In the genomic region with DNA sequence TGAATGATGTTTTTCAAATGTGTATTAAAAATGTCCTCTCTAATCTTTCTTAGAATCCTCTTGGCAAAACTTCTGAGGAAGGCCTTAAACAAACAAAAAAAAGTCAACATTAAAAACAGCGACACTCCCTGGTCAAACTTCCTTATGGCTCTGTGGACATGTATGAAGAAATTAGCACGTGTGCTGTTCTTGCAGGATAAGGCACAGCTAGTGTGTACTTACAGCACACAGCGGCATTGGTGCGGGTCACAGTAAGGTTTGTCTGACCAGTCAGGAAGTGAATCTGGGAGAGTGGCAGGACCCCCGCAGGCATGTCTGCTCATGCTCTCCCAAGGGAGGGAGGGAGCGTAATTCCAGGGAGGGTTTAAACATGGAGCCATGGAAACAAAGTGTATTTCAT, we compare ENCODE assay signal across 14 cellular contexts. TPM values are rescaled to one million over a fixed set of nuclear protein-coding genes. Genes with fewer than 3 reads are reported as not detected.
DNase-seq lines count a peak whose midpoint lies in the region; ATAC-seq, FAIRE-seq and TF ChIP-seq lines count a peak whose summit lies in the region.
"Had no signal": no experiment of that assay in that cellular context is flagged by ENCODE, and none has a peak within 500 bp of the region (broad histone marks: within the 10 kb centered on the region; RNA-seq: fewer than 3 reads in every experiment).

No MANE protein-coding gene starts in this region.

- intact Hi-C loops in mammary epithelial cell (cut with micrococcal nuclease) = no loop called here
- intact Hi-C loops in breast epithelium (cut with DNase I; ENCODE audit: low total_unique reads) = no loop called here
- intact Hi-C loops in HepG2 (cut with micrococcal nuclease; ENCODE audit: unreplicated experiment) = no loop called here

- H3K79me2 ChIP-seq in mammary epithelial cell (ENCODE audit: insufficient read depth, low read length) = no peaks in the 10 kb centered on the region
- no peaks in the 10 kb centered on the region for H3K79me2 ChIP-seq in astrocyte (ENCODE audit: insufficient read depth, low read length)
- no peaks in the 10 kb centered on the region for H3K79me2 ChIP-seq in HepG2 (ENCODE audit: insufficient read depth, low read length)

- BruUV-seq in mammary epithelial cell (replicated peaks; lab: Mats Ljungman, UMichigan) = no TSS peak
- BruUV-seq in HepG2 (replicated peaks; lab: Mats Ljungman, UMichigan) = no TSS peak

- peaks cover 2% of the 10 kb centered on the region for H3K27me3 Mint-ChIP-seq in astrocyte (ENCODE audit: low read depth, unreplicated experiment)

- H4K20me1 ChIP-seq in mammary epithelial cell (ENCODE audit: insufficient read depth, low read length) (no peaks in the 10 kb centered on the region), astrocyte (ENCODE audit: insufficient read depth, low read length) (no peaks in the 10 kb centered on the region), HepG2 (ENCODE audit: insufficient read depth, low read length) (no peaks in the 10 kb centered on the region)

- H3K4me2 ChIP-seq in mammary epithelial cell (ENCODE audit: insufficient read depth, low read depth, low read length) (no peak overlapping the region), astrocyte (ENCODE audit: low read length) (no peak overlapping the region), HepG2 (ENCODE audit: low read depth, low read length) (no peak overlapping the region)

- DNase-seq in mammary epithelial cell = no peak
- no peak for DNase-seq in breast epithelium (ENCODE audit: low spot score in 2 of 2)
- no peak for DNase-seq in astrocyte (ENCODE audit: low read depth)
- peak; percentile 72 for DNase-seq in HepG2 (ENCODE audit: low spot score)
- no peak for DNase-seq in DMS79 (lab: John Stamatoyannopoulos, UW)
- DNase-seq in HuH-7.5 (ENCODE audit: low spot score) = no peak
- DNase-seq: activated naive CD4-positive, alpha-beta T cell treated with Interleukin-2 at 50 U/mL for 16 hours; mesendoderm; NCI-H1105; NCI-H524; stimulated activated CD4-positive, alpha-beta T cell treated with anti-CD3 and anti-CD28 coated beads, Interleukin-1b, Interleukin-23, amount 100 ng/mL, for 48 hours had no signal

- H3K36me3 ChIP-seq in mammary epithelial cell (ENCODE audit: insufficient read depth, low read length) (no peaks in the 10 kb centered on the region), breast epithelium (no peaks in the 10 kb centered on the region), astrocyte (ENCODE audit: insufficient read depth, low read length) (no peaks in the 10 kb centered on the region), HepG2 (replicated peaks in 1 of 2; ENCODE audit: control insufficient read depth in 1 of 2, insufficient read depth in 2 of 2, low read length in 2 of 2) (no peaks in the 10 kb centered on the region)
- H3K36me3 ChIP-seq: vagina had no signal

- no peak for TF ChIP-seq POLR2A in breast epithelium (IDR thresholded peaks at IDR 0.05)
- no peak for TF ChIP-seq POLR2A in HepG2 (IDR thresholded peaks at IDR 0.05; ENCODE audit: insufficient read depth in 1 of 2, low read depth in 2 of 2, low read length in 2 of 2)

- H3K4me3 Mint-ChIP-seq in astrocyte (ENCODE audit: unreplicated experiment) = no peak overlapping the region

- H3K9me3 ChIP-seq in mammary epithelial cell (replicated peaks; ENCODE audit: insufficient read depth, low read length) (no peaks in the 10 kb centered on the region), breast epithelium (no peaks in the 10 kb centered on the region), astrocyte (ENCODE audit: insufficient read depth, low read depth, low read length) (no peaks in the 10 kb centered on the region), HepG2 (ENCODE audit: low read length) (no peaks in the 10 kb centered on the region)
- H3K9me3 ChIP-seq: vagina had no signal

- TF ChIP-seq EP300 in HepG2 (IDR thresholded peaks at IDR 0.05; ENCODE audit: low read depth in 2 of 2, low read length in 2 of 2) = 0 out of 4 replicates have a peak, but pooled peaks of 1 of the 2 experiments have one; percentile 14
- no peak for TF ChIP-seq EP300 in HepG2 (CRISPR knock-in tag; IDR thresholded peaks at IDR 0.05; ENCODE audit: borderline replicate concordance)

- H3K9ac ChIP-seq in mammary epithelial cell (ENCODE audit: insufficient read depth, low read length) = no peak overlapping the region
- H3K9ac ChIP-seq in astrocyte (ENCODE audit: low read length) = no peak overlapping the region
- H3K9ac ChIP-seq in HepG2 (ENCODE audit: insufficient read depth, low read depth, low read length) = no peak overlapping the region

- no peak for TF ChIP-seq RAD21 in HepG2 (CRISPR knock-in tag; IDR thresholded peaks at IDR 0.05)

- CTCF ChIA-PET in mammary epithelial cell (lab: Charles Lee; ENCODE audit: low non-redundant PET) = no interaction called here
- CTCF ChIA-PET in HepG2 (lab: Yijun Ruan, JAX; ENCODE audit: low intra/inter-chr PET ratio, low total read pairs) = interaction anchor here (1.2 to 1.4 kb wide), 2 partner anchors 22 to 295 kb away, joined by 3 to 4 read pairs; no protein-coding TSS in a partner anchor

- WGBS in mammary epithelial cell (ENCODE audit: low coverage, missing lambda C conversion rate) = 62% methylated on average over 6 of the region's 6 CpGs
- WGBS in HepG2 (ENCODE audit: low lambda C conversion rate) = 27% methylated on average over 6 of the region's 6 CpGs

- H2AFZ ChIP-seq in mammary epithelial cell (ENCODE audit: low read depth, low read length) (peak overlapping the region; percentile 12), astrocyte (ENCODE audit: low read depth, low read length) (no peak overlapping the region), HepG2 (ENCODE audit: low read length) (no peak overlapping the region)

- TF ChIP-seq CTCF in mammary epithelial cell (conservative IDR thresholded peaks at IDR 0.05 in 1 of 2, IDR thresholded peaks at IDR 0.05 in 1 of 2; ENCODE audit: extremely low read depth in 1 of 2, insufficient read depth in 1 of 2, low read depth in 1 of 2, low read length in 2 of 2) = peak in 1 of 2 donors; percentile 13
- TF ChIP-seq CTCF in breast epithelium (IDR thresholded peaks at IDR 0.05) = peak in 1 of 3 donors; percentile 14
- TF ChIP-seq CTCF in astrocyte (IDR thresholded peaks at IDR 0.05; ENCODE audit: insufficient read depth, low read depth, low read length) = peak; percentile 6
- TF ChIP-seq CTCF in HepG2 (CRISPR knock-in tag; IDR thresholded peaks at IDR 0.05) = peak; percentile 67

- peaks cover 8% of the 10 kb centered on the region for H3K36me3 Mint-ChIP-seq in astrocyte (ENCODE audit: low read depth, unreplicated experiment)

- FAIRE-seq in astrocyte (lab: Jason Lieb, UNC) (no peak), HepG2 (lab: Jason Lieb, UNC) (peak; percentile 91)

- no peak overlapping the region for H3K27ac Mint-ChIP-seq in astrocyte (ENCODE audit: unreplicated experiment)

- no peak overlapping the region for H3K27ac ChIP-seq in mammary epithelial cell (ENCODE audit: insufficient read depth, low read depth, low read length)
- H3K27ac ChIP-seq in breast epithelium = no peak overlapping the region
- no peak overlapping the region for H3K27ac ChIP-seq in astrocyte (ENCODE audit: low read depth, low read length)
- no peak overlapping the region for H3K27ac ChIP-seq in HepG2 (ENCODE audit: extremely low read length, insufficient read depth, low read length)
- H3K27ac ChIP-seq: vagina had no signal

- peak; percentile 83 for ATAC-seq in HepG2
- ATAC-seq in GM18909 (IDR thresholded peaks at IDR 0.05; ENCODE audit: poor library complexity, unreplicated experiment) = no peak
- no peak for ATAC-seq in GM21717 (IDR thresholded peaks at IDR 0.05; ENCODE audit: unreplicated experiment)

- H3K9me3 Mint-ChIP-seq in astrocyte (ENCODE audit: unreplicated experiment) = peaks cover 2% of the 10 kb centered on the region

- no peaks in the 10 kb centered on the region for H3K4me1 Mint-ChIP-seq in astrocyte (ENCODE audit: low read depth, unreplicated experiment)

- POLR2A ChIA-PET in HepG2 (lab: Yijun Ruan, JAX) = interaction anchor here (0.6 kb wide), 1 partner anchor 189 kb away, joined by 3 read pairs; no protein-coding TSS in a partner anchor

- in situ Hi-C loops in mammary epithelial cell (cut with MboI; ENCODE audit: low sequenced_read_pairs in 2 of 2) (no loop called here), HepG2 (cut with HindIII; ENCODE audit: extremely low pct_ligation_motif_present, low pct_unique_long_range_greater_than_20kb) (no loop called here)

- dilution Hi-C loops in mammary epithelial cell (cut with HindIII; ENCODE audit: low sequenced_read_pairs) = no loop called here

- H3K4me1 ChIP-seq in mammary epithelial cell (ENCODE audit: insufficient read depth, low read length) (no peaks in the 10 kb centered on the region), breast epithelium (no peaks in the 10 kb centered on the region), astrocyte (ENCODE audit: insufficient read depth, low read length) (no peaks in the 10 kb centered on the region), HepG2 (ENCODE audit: insufficient read depth, low read length) (peaks cover 34% of the 10 kb centered on the region)
- H3K4me1 ChIP-seq: vagina had no signal

- no peak overlapping the region for H3K4me3 ChIP-seq in mammary epithelial cell (replicated peaks in 1 of 3; ENCODE audit: insufficient read depth in 1 of 3, low read depth in 2 of 3, low read length in 3 of 3)
- H3K4me3 ChIP-seq in breast epithelium = no peak overlapping the region
- no peak overlapping the region for H3K4me3 ChIP-seq in astrocyte (ENCODE audit: insufficient read depth, low read depth, low read length)
- H3K4me3 ChIP-seq in HepG2 (replicated peaks in 1 of 3; ENCODE audit: insufficient read depth in 1 of 3, low read depth in 2 of 3, low read length in 3 of 3) = no peak overlapping the region
- H3K4me3 ChIP-seq: vagina had no signal

- H3K27me3 ChIP-seq in mammary epithelial cell (ENCODE audit: insufficient read depth, low read length) = no peaks in the 10 kb centered on the region
- no peaks in the 10 kb centered on the region for H3K27me3 ChIP-seq in breast epithelium
- no peaks in the 10 kb centered on the region for H3K27me3 ChIP-seq in astrocyte (ENCODE audit: insufficient read depth, low read length)
- no peaks in the 10 kb centered on the region for H3K27me3 ChIP-seq in HepG2 (ENCODE audit: control insufficient read depth in 1 of 2, insufficient read depth in 2 of 2, low read length in 2 of 2)
- H3K27me3 ChIP-seq: vagina had no signal

RNA-seq across cellular contexts. Expression of a gene that starts 38.8 kb away (rescaled TPM):
- total RNA-seq in mammary epithelial cell = 1 to 10 TPM; 2.5 to 3.4 TPM
- polyA plus RNA-seq in mammary epithelial cell = 0.08 TPM
- not detected for polyA minus RNA-seq in mammary epithelial cell
- total RNA-seq in breast epithelium = 1 to 10 TPM in 2 of 3 donors, under 1 TPM in 1; 0.98 to 3.2 (median 1.3) TPM
- total RNA-seq in astrocyte = 2.1 and 3.2 TPM in 2 replicates
- total RNA-seq in HepG2 (2016; rRNA removed; fragmentation: Illumina TruSeq; extraction: Trizol) = 0.32 and 0.80 TPM in 2 replicates
- total RNA-seq in HepG2 (2016; cell fraction: cytosol; rRNA removed; fragmentation: Illumina TruSeq; extraction: Trizol; ENCODE audit: low read depth) = 0.71 and 0.81 TPM in 2 replicates
- total RNA-seq in HepG2 (2016; cell fraction: insoluble cytoplasmic fraction; rRNA removed; fragmentation: Illumina TruSeq; extraction: Trizol) = 1.5 and 1.6 TPM in 2 replicates
- total RNA-seq in HepG2 (2016; cell fraction: membrane; rRNA removed; fragmentation: Illumina TruSeq; extraction: Trizol) = 1.0 and 1.9 TPM in 2 replicates
- total RNA-seq in HepG2 (2016; cell fraction: nucleus; rRNA removed; fragmentation: Illumina TruSeq; extraction: Trizol) = 3.6 and 3.7 TPM in 2 replicates
- 0.82 and 0.87 TPM in 2 replicates for polyA plus RNA-seq in HepG2 (2011; rRNA removed)
- 0.32 and 0.38 TPM in 2 replicates for polyA plus RNA-seq in HepG2 (2011; cell fraction: cytosol; rRNA removed)
- 3.3 and 4.4 TPM in 2 replicates for polyA plus RNA-seq in HepG2 (2011; cell fraction: nucleus; rRNA removed)
- 0.80 and 2.9 TPM in 2 replicates for polyA plus RNA-seq in HepG2 (2012)
- 0.35 and 1.7 TPM in 2 replicates for polyA plus RNA-seq in HepG2 (2016; cell fraction: cytosol; fragmentation: Illumina TruSeq; extraction: Trizol; ENCODE audit: low read depth)
- 0.33 and 1.2 TPM in 2 replicates for polyA plus RNA-seq in HepG2 (2016; cell fraction: insoluble cytoplasmic fraction; fragmentation: Illumina TruSeq; extraction: Trizol; ENCODE audit: low read depth)
- 0.64 and 1.2 TPM in 2 replicates for polyA plus RNA-seq in HepG2 (2016; cell fraction: membrane; fragmentation: Illumina TruSeq; extraction: Trizol; ENCODE audit: low read depth)
- 4.3 and 5.2 TPM in 2 replicates for polyA plus RNA-seq in HepG2 (2016; cell fraction: nucleus; fragmentation: Illumina TruSeq; extraction: Trizol; ENCODE audit: insufficient read depth, low read depth)
- 1.3 and 7.3 TPM in 2 replicates for polyA minus RNA-seq in HepG2 (2011; rRNA and poly(A)+ RNA removed; ENCODE audit: low replicate concordance)
- 0.40 TPM in 1 of 2 replicates, not detected in the other for polyA minus RNA-seq in HepG2 (2011; cell fraction: cytosol; rRNA and poly(A)+ RNA removed)
- 7.7 and 8.6 TPM in 2 replicates for polyA minus RNA-seq in HepG2 (2011; cell fraction: nucleus; rRNA and poly(A)+ RNA removed)
